ENCODE assay signal across 26 cellular contexts in genomic region chr16:15819046-15819445, GRCh38. TPM values are rescaled to one million over a fixed set of nuclear protein-coding genes. Genes with fewer than 3 reads are reported as not detected.
"Had no signal": no experiment of that assay in that cellular context is flagged by ENCODE, and none has a peak within 500 bp of the region (broad histone marks: within the 10 kb centered on the region; RNA-seq: fewer than 3 reads in every experiment).

No MANE protein-coding gene starts in this region.

- H3K27ac ChIP-seq: adrenal gland, breast epithelium, KMS-11, RWPE1, SJCRH30, VCaP had no signal

- H3K36me3 ChIP-seq: adrenal gland, breast epithelium, Peyer's patch, SJCRH30 had no signal

- H3K4me1 ChIP-seq: adrenal gland, breast epithelium, Peyer's patch, SJCRH30 had no signal

- H3K9ac ChIP-seq: KMS-11, SK-N-SH had no signal

- H3K27me3 ChIP-seq: breast epithelium, Peyer's patch, SJCRH30 had no signal

- DNase-seq: activated CD4-positive, alpha-beta memory T cell treated with anti-CD3 and anti-CD28 coated beads for 36 hours; activated CD4-positive, alpha-beta T cell treated with anti-CD3 and anti-CD28 coated beads, Interleukin-2, amount 10 ng/mL, durations not matched to agents 7 days and 5 days; activated CD4-positive, CD25-positive, alpha-beta regulatory T cell; activated CD8-positive, alpha-beta memory T cell treated with anti-CD3 and anti-CD28 coated beads for 24 hours; activated naive CD4-positive, alpha-beta T cell treated with anti-CD3 and anti-CD28 coated beads, Interleukin-2, amount 50 U/mL, for 16 hours; activated naive CD8-positive, alpha-beta T cell treated with anti-CD3 and anti-CD28 coated beads, Interleukin-2, amount 10 ng/mL, durations not matched to agents 7 days and 5 days; activated T-cell treated with anti-CD3 and anti-CD28 coated beads, Interleukin-2, amount 50 U/mL, for 48 hours; adrenal gland; anterior cingulate cortex; NCI-H1092; NCI-H1417; NCI-H1930; NCI-H2107; NCI-H446; NCI-H524; Peyer's patch; Right ventricle myocardium superior; SJCRH30; SK-N-SH; T-helper 1 cell had no signal

- H3K9me3 ChIP-seq: adrenal gland had no signal

- H3K4me3 ChIP-seq: adrenal gland, breast epithelium, Peyer's patch, SJCRH30 had no signal

- H3K4me2 ChIP-seq: KMS-11, SK-N-SH had no signal

RNA-seq across cellular contexts. Expression of gene MYH11, which starts 37.8 kb away (rescaled TPM):
- total RNA-seq: activated naive CD8-positive, alpha-beta T cell treated with anti-CD3 and anti-CD28 coated beads, Interleukin-2, amount 10 ng/mL, durations not matched to agents 7 days and 5 days; MCF 10A; T-helper 2 cell treated with Interferon-gamma antibody and Interleukin-4, amounts not matched to agents 100 ng/mL and 5 ng/mL, for 36 hours had no signal
